Comparison of ENCODE assay signal across 8 cellular contexts in genomic region chr17:42133461-42134041, GRCh38. TPM values are rescaled to one million over a fixed set of nuclear protein-coding genes. Genes with fewer than 3 reads are reported as not detected.
DNase-seq lines count a peak whose midpoint lies in the region; ATAC-seq, FAIRE-seq and TF ChIP-seq lines count a peak whose summit lies in the region.
"Had no signal": no experiment of that assay in that cellular context is flagged by ENCODE, and none has a peak within 500 bp of the region (broad histone marks: within the 10 kb centered on the region; RNA-seq: fewer than 3 reads in every experiment).

No MANE protein-coding gene starts in this region.

- H3K4me3 ChIP-seq in esophagus squamous epithelium (no peak overlapping the region), subcutaneous abdominal adipose tissue (ENCODE audit: low read depth in 1 of 5, low read length in 5 of 5) (no peak overlapping the region)

- DNase-seq in GM18507 (ENCODE audit: extremely low spot score, insufficient read length, low read depth) (no peak), SHP77 (lab: John Stamatoyannopoulos, UW) (peak; percentile 86 to 89), esophagus squamous epithelium (lab: John Stamatoyannopoulos, UW) (no peak), epidermal melanocyte (ENCODE audit: insufficient read length, low spot score) (no peak)

- H3K4me1 ChIP-seq in esophagus squamous epithelium (peaks cover 36 to 95% (median 53%) of the 10 kb centered on the region in 3 donors), subcutaneous abdominal adipose tissue (ENCODE audit: control insufficient read depth in 5 of 5, insufficient read depth in 5 of 5, low read length in 5 of 5) (peaks cover 48 to 93% (median 78%) of the 10 kb centered on the region in 5 donors)

- peaks cover 17 to 49% (median 19%) of the 10 kb centered on the region in 3 donors for H3K36me3 ChIP-seq in esophagus squamous epithelium
- H3K36me3 ChIP-seq in subcutaneous abdominal adipose tissue (ENCODE audit: control insufficient read depth in 5 of 5, insufficient read depth in 5 of 5, low read length in 5 of 5) = peaks cover 0 to 29% (median 20%) of the 10 kb centered on the region in 5 donors

- H3K9ac ChIP-seq in subcutaneous abdominal adipose tissue (ENCODE audit: low read length in 5 of 5) = peak overlapping the region in 3 of 5 donors; percentile 29 to 44 (median 31)

- peak; percentile 80 for FAIRE-seq in GM18507 (lab: Jason Lieb, UNC)
- FAIRE-seq: islet of Langerhans had no signal

- H3K27me3 ChIP-seq in esophagus squamous epithelium (no peaks in the 10 kb centered on the region), subcutaneous abdominal adipose tissue (ENCODE audit: control insufficient read depth in 5 of 5, insufficient read depth in 4 of 5, low read length in 5 of 5) (no peaks in the 10 kb centered on the region)

- H3K27ac ChIP-seq in esophagus squamous epithelium (peak overlapping the region; percentile 21 to 86 (median 70)), subcutaneous abdominal adipose tissue (ENCODE audit: low read depth, low read length) (peak overlapping the region; percentile 92)

- intact Hi-C loops in esophagus squamous epithelium (cut with DNase I) = no loop called here

- ATAC-seq in HG03108 (IDR thresholded peaks at IDR 0.05; ENCODE audit: unreplicated experiment) (peak; percentile 50), GM18517 (IDR thresholded peaks at IDR 0.05; ENCODE audit: unreplicated experiment) (no peak)

- 26 to 29% methylated on average over 2 to 3 of the region's 4 CpGs for WGBS in esophagus squamous epithelium, 2 donors

- H3K9me3 ChIP-seq in esophagus squamous epithelium = no peaks in the 10 kb centered on the region
- H3K9me3 ChIP-seq in subcutaneous abdominal adipose tissue (ENCODE audit: control insufficient read depth in 5 of 5, low read length in 5 of 5) = no peaks in the 10 kb centered on the region

- TF ChIP-seq CTCF in esophagus squamous epithelium (IDR thresholded peaks at IDR 0.05) = no peak

- TF ChIP-seq POLR2A in esophagus squamous epithelium (IDR thresholded peaks at IDR 0.05) = no peak

RNA-seq across cellular contexts. Expression of gene HSPB9, which starts 10.9 kb away (rescaled TPM):
- not detected for total RNA-seq in esophagus squamous epithelium

RNA-seq across cellular contexts. Expression of gene KAT2A, which starts 12.4 kb away (rescaled TPM):
- total RNA-seq in esophagus squamous epithelium = 10 to 100 TPM in 3 of 4 donors, 1 to 10 TPM in 1; 9.3 to 34.1 (median 27.0) TPM

RNA-seq across cellular contexts. Expression of gene DHX58, which starts 21.0 kb away (rescaled TPM):
- 10 to 100 TPM in 1 of 4 donors, 1 to 10 TPM in 3; 3.9 to 10.4 (median 8.9) TPM for total RNA-seq in esophagus squamous epithelium

RNA-seq across cellular contexts. Expression of gene RAB5C, which starts 21.2 kb away (rescaled TPM):
- 100 to 1,000 TPM in 1 of 4 donors, 10 to 100 TPM in 3; 68.5 to 107 (median 78.6) TPM for total RNA-seq in esophagus squamous epithelium

RNA-seq across cellular contexts. Expression of gene ZNF385C, which starts 35.3 kb away (rescaled TPM):
- under 1 TPM in 2 of 4 donors, not detected in 2; 0.18 to 0.38 TPM for total RNA-seq in esophagus squamous epithelium

Comparison
In these comparisons a context has a peak if more than half of its experiments do, and no peak if none do; other contexts are left out.
1. DNase-seq: peak in SHP77 (2 of 2); none in GM18507 (single experiment), esophagus squamous epithelium (single experiment) and epidermal melanocyte (single experiment).